Comparison of ENCODE assay signal across 9 cellular contexts in the genomic region with DNA sequence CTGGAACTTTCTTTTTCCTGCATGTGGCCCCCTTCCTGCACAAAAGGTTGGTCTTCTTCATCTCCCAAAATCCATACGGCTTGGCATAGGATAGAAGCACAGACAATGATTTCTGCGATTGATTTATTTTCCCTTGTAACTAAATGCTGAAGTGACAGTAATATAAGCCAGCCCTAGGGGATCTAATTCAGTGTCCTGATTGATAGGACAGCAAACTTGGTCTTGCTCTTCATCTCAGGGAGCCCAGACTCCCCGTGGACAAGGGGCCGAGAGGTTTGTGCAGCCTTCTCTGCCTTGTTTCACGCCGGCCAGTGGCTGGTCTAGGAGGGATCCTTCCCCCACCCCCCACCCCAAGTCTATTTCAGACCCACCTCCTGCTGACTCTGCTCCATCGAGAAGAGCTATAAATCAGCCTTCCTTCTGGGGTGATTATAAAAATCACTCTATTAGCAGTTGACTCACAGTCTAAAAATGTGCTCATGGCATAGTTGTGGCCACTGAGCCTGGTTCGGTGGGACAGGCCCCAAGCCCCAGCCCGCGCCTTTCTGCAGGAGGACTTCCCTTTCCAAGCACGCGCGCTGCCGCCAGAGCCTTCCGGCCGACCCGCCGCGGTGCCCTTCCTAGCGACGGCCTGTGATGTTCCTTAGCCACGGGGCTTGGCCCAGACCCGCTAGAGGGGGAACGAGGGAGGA.
DNase-seq lines count a peak whose midpoint lies in the region; ATAC-seq lines count a peak whose summit lies in the region.
"Had no signal": no experiment of that assay in that cellular context is flagged by ENCODE, and none has a peak within 500 bp of the region (broad histone marks: within the 10 kb centered on the region; RNA-seq: fewer than 3 reads in every experiment).

No MANE protein-coding gene starts in this region.

- no peaks in the 10 kb centered on the region for H3K4me1 ChIP-seq in HAP-1

- intact Hi-C loops in head of caudate nucleus (cut with DNase I) (no loop called here), sciatic nerve (cut with DNase I) (no loop called here)

- H3K4me3 ChIP-seq in SK-N-MC (peak overlapping the region; percentile 48), HAP-1 (no peak overlapping the region)
- H3K4me3 ChIP-seq: Peyer's patch had no signal

- peak; percentile 93 for DNase-seq in GM03348 (ENCODE audit: low spot score)
- DNase-seq in SK-N-MC (ENCODE audit: low read depth, low spot score), result no peak
- DNase-seq in head of caudate nucleus, result peak in 34 of 42 donors; percentile 10 to 72 (median 40)
- peak; percentile 80 for DNase-seq in sciatic nerve (ENCODE audit: low spot score)
- DNase-seq in HAP-1 (ENCODE audit: low spot score in 2 of 2), result no peak
- DNase-seq in DMS153 (lab: John Stamatoyannopoulos, UW), result no peak
- DNase-seq in stimulated activated CD4-positive, alpha-beta T cell treated with anti-CD3 and anti-CD28 coated beads, Interleukin-1b, Interleukin-23, amount 100 ng/mL, for 48 hours, result no peak

- H3K36me3 ChIP-seq in SK-N-MC (ENCODE audit: insufficient read depth, low read length), result no peaks in the 10 kb centered on the region
- H3K36me3 ChIP-seq in HAP-1 (replicated peaks), result no peaks in the 10 kb centered on the region
- H3K36me3 ChIP-seq: Peyer's patch had no signal

- H3K9ac ChIP-seq in SK-N-MC (ENCODE audit: insufficient read length), result no peak overlapping the region

- peak; percentile 51 for ATAC-seq in sciatic nerve
- ATAC-seq in HG03159 (IDR thresholded peaks at IDR 0.05; ENCODE audit: unreplicated experiment), result no peak

- peak overlapping the region; percentile 84 for H3K27ac ChIP-seq in SK-N-MC

- no peaks in the 10 kb centered on the region for H3K27me3 ChIP-seq in HAP-1 (ENCODE audit: low read depth)
- H3K27me3 ChIP-seq: Peyer's patch had no signal

- in situ Hi-C loops in HAP-1 (cut with MboI; ENCODE audit: low sequenced_read_pairs), result no loop called here

- H3K9me3 ChIP-seq in SK-N-MC (ENCODE audit: low read depth, low read length) (no peaks in the 10 kb centered on the region), HAP-1 (no peaks in the 10 kb centered on the region)
- H3K9me3 ChIP-seq: Peyer's patch had no signal

Comparison
In these comparisons a context has a peak if more than half of its experiments do, and no peak if none do; other contexts are left out.
1. DNase-seq: peak in GM03348 (single experiment), head of caudate nucleus (34 of 42) and sciatic nerve (single experiment); none in SK-N-MC (single experiment), HAP-1 (0 of 2), DMS153 (single experiment) and stimulated activated CD4-positive, alpha-beta T cell treated with anti-CD3 and anti-CD28 coated beads, Interleukin-1b, Interleukin-23, amount 100 ng/mL, for 48 hours (single experiment).